ENCODE assay signal across 34 cellular contexts in the genomic region with DNA sequence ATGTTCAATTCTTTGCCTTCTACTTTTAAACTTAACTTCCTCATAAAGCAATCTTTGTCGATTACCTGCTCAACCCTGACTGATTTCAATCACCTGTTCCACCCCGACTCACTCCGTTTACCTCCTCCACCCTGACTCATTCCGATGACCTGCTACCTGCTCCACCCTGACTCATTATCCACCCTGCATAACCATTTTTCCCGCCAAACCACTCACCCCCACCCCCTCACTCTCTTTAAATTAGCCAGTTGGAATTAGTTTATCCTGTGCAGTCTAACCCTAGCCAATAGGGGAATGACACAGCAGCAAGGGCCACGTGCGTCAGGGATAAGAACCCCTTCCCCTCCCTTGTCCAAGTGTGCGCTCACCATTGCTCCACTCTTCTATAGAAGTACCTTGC. TPM values are rescaled to one million over a fixed set of nuclear protein-coding genes. Genes with fewer than 3 reads are reported as not detected.
DNase-seq lines count a peak whose midpoint lies in the region; ATAC-seq, FAIRE-seq and TF ChIP-seq lines count a peak whose summit lies in the region.
"Had no signal": no experiment of that assay in that cellular context is flagged by ENCODE, and none has a peak within 500 bp of the region (broad histone marks: within the 10 kb centered on the region; RNA-seq: fewer than 3 reads in every experiment).

No MANE protein-coding gene starts in this region.

- H2BK15ac ChIP-seq in H1 (ENCODE audit: low read length), result no peak overlapping the region

- H3K23me2 ChIP-seq in H1 (ENCODE audit: low read depth, low read length), result no peaks in the 10 kb centered on the region; the same call in 1 of the 2 replicates

- H2AFZ ChIP-seq in H1 (ENCODE audit: low read length), result no peak overlapping the region

- 82 to 100% methylated on average over 1 to 8 of the region's 8 CpGs for WGBS in H1 (ENCODE audit: extremely low coverage in 1 of 2, insufficient coverage in 1 of 2, insufficient read length in 1 of 2, insufficient replicate concordance in 2 of 2, low coverage in 1 of 2, low lambda C conversion rate in 2 of 2, missing lambda C conversion rate in 1 of 2), 2 experiments
- WGBS in esophagus muscularis mucosa, result 91% methylated on average over 8 of the region's 8 CpGs

- no peak overlapping the region for H3K14ac ChIP-seq in H1 (ENCODE audit: insufficient read length)

- no peak overlapping the region for H4K8ac ChIP-seq in H1 (ENCODE audit: extremely low read depth, insufficient read depth, low read length)

- no peaks in the 10 kb centered on the region for H3K27me3 ChIP-seq in HUES6 (ENCODE audit: control insufficient read depth, insufficient read depth, low read length)
- no peaks in the 10 kb centered on the region for H3K27me3 ChIP-seq in H1 (replicated peaks in 1 of 4; ENCODE audit: control insufficient read depth in 3 of 4, extremely low read depth in 1 of 4, insufficient read depth in 3 of 4, low read length in 3 of 4)
- no peaks in the 10 kb centered on the region for H3K27me3 ChIP-seq in CD4-positive, alpha-beta T cell (ENCODE audit: control insufficient read depth, insufficient read depth, low read length)
- H3K27me3 ChIP-seq in esophagus muscularis mucosa, result no peaks in the 10 kb centered on the region
- H3K27me3 ChIP-seq: adrenal gland, BLaER1, body of pancreas, tibial nerve had no signal

- H3K56ac ChIP-seq in H1 (replicated peaks; ENCODE audit: insufficient read length, low read depth, low read length), result no peak overlapping the region

- peak overlapping the region; percentile 70 for H2BK12ac ChIP-seq in H1 (ENCODE audit: low read depth, low read length)

- no peak for TF ChIP-seq RAD21 in H1 (IDR thresholded peaks at IDR 0.05 in 1 of 2, conservative IDR thresholded peaks at IDR 0.05 in 1 of 2; ENCODE audit: low read depth in 2 of 2, low read length in 2 of 2)

- no peak overlapping the region for H3K4me3 ChIP-seq in HUES6 (ENCODE audit: low read depth, low read length)
- no peak overlapping the region for H3K4me3 ChIP-seq in H1 (ENCODE audit: extremely low read depth in 1 of 4, insufficient read depth in 2 of 4, low read depth in 3 of 4, low read length in 4 of 4)
- no peak overlapping the region for H3K4me3 ChIP-seq in esophagus muscularis mucosa
- H3K4me3 ChIP-seq: adrenal gland, BLaER1, body of pancreas, tibial nerve had no signal

- peaks cover 25% of the 10 kb centered on the region for H3K9me3 ChIP-seq in HUES6 (ENCODE audit: control insufficient read depth, insufficient read depth, low read depth, low read length)
- H3K9me3 ChIP-seq in H1 (ENCODE audit: insufficient read depth in 2 of 2, low read depth in 1 of 2, low read length in 1 of 2), result peaks cover 16 to 17% of the 10 kb centered on the region in 2 experiments
- H3K9me3 ChIP-seq in CD4-positive, alpha-beta T cell (ENCODE audit: control insufficient read depth, low read length), result no peaks in the 10 kb centered on the region
- H3K9me3 ChIP-seq in esophagus muscularis mucosa, result no peaks in the 10 kb centered on the region
- H3K9me3 ChIP-seq: adrenal gland, BLaER1 had no signal

- H3K27me3 Mint-ChIP-seq in CD4-positive, alpha-beta T cell, result no peaks in the 10 kb centered on the region
- H3K27me3 Mint-ChIP-seq: activated naive CD4-positive, alpha-beta T cell treated with anti-CD3 and anti-CD28 coated beads, Interleukin-2, amount 10 ng/mL, durations not matched to agents 7 days and 5 days; activated T-helper 17 cell treated with anti-CD3 and anti-CD28 coated beads, Interleukin-2, amount 50 U/mL, for 72 hours; naive thymus-derived CD8-positive, alpha-beta T cell had no signal

- TF ChIP-seq EP300 in H1 (IDR thresholded peaks at IDR 0.05; ENCODE audit: borderline replicate concordance in 1 of 2, low read depth in 2 of 2, low read length in 2 of 2) (no peak), esophagus muscularis mucosa (IDR thresholded peaks at IDR 0.05) (no peak)

- POLR2A ChIA-PET in H1 (lab: Charles Lee; ENCODE audit: partially characterized antibody), result interaction anchor here (1.3 kb wide), 1 partner anchor 75 kb away, joined by 4 read pairs; no protein-coding TSS in a partner anchor
- POLR2A ChIA-PET in CD4-positive, alpha-beta T cell (lab: Charles Lee), result no interaction called here

- peak overlapping the region; percentile 75; the same call in 1 of the 2 replicates for H3K18ac ChIP-seq in H1 (ENCODE audit: extremely low read depth, low read length)

- H3K27ac Mint-ChIP-seq in CD4-positive, alpha-beta T cell, result no peak overlapping the region
- H3K27ac Mint-ChIP-seq: activated CD8-positive, alpha-beta T cell treated with anti-CD3 and anti-CD28 coated beads, Interleukin-2, amount 10 ng/mL, durations not matched to agents 7 days and 5 days; activated naive CD4-positive, alpha-beta T cell treated with anti-CD3 and anti-CD28 coated beads, Interleukin-2, amount 10 ng/mL, durations not matched to agents 7 days and 5 days; activated T-helper 17 cell treated with anti-CD3 and anti-CD28 coated beads, Interleukin-2, amount 50 U/mL, for 72 hours had no signal

- H3K9me3 Mint-ChIP-seq in CD4-positive, alpha-beta T cell, result peaks cover 4% of the 10 kb centered on the region
- H3K9me3 Mint-ChIP-seq: activated naive CD4-positive, alpha-beta T cell treated with anti-CD3 and anti-CD28 coated beads, Interleukin-2, amount 10 ng/mL, durations not matched to agents 7 days and 5 days had no signal

- H3K4ac ChIP-seq in H1 (replicated peaks; ENCODE audit: insufficient read length, low read depth, low read length), result no peak overlapping the region

- H3K36me3 ChIP-seq in HUES6 (ENCODE audit: control insufficient read depth, insufficient read depth, low read length) (no peaks in the 10 kb centered on the region), H1 (ENCODE audit: control insufficient read depth in 2 of 4, insufficient read depth in 4 of 4, low read length in 3 of 4) (peaks cover 0 to 11% (median 2%) of the 10 kb centered on the region in 4 experiments; a peak in 3 of 8 replicates), esophagus muscularis mucosa (no peaks in the 10 kb centered on the region)
- H3K36me3 ChIP-seq: adrenal gland, BLaER1, tibial nerve had no signal

- no peak overlapping the region for H4K5ac ChIP-seq in H1 (ENCODE audit: insufficient read length, low read depth, low read length)

- H3K79me1 ChIP-seq in H1 (ENCODE audit: low read depth, low read length), result no peaks in the 10 kb centered on the region

- no peak overlapping the region for H3K4me3 Mint-ChIP-seq in CD4-positive, alpha-beta T cell
- H3K4me3 Mint-ChIP-seq: activated CD8-positive, alpha-beta T cell treated with anti-CD3 and anti-CD28 coated beads, Interleukin-2, amount 10 ng/mL, durations not matched to agents 7 days and 5 days; activated naive CD4-positive, alpha-beta T cell treated with anti-CD3 and anti-CD28 coated beads, Interleukin-2, amount 10 ng/mL, durations not matched to agents 7 days and 5 days; activated T-helper 17 cell treated with anti-CD3 and anti-CD28 coated beads, Interleukin-2, amount 50 U/mL, for 72 hours; naive thymus-derived CD8-positive, alpha-beta T cell had no signal

- no peak overlapping the region for H2AK5ac ChIP-seq in H1 (ENCODE audit: low read depth, low read length)

- no peak for DNase-seq in H1 (ENCODE audit: low read depth in 1 of 2, low spot score in 2 of 2)
- no peak for DNase-seq in left colon
- DNase-seq in superior temporal gyrus (ENCODE audit: extremely low spot score), result no peak
- DNase-seq in CD4-positive, alpha-beta T cell, result no peak
- DNase-seq in esophagus muscularis mucosa (ENCODE audit: extremely low spot score), result no peak
- DNase-seq: activated CD4-positive, alpha-beta T cell treated with anti-CD3 and anti-CD28 coated beads for 4 hours; activated CD8-positive, alpha-beta T cell treated with anti-CD3 and anti-CD28 coated beads, Interleukin-2, amount 10 ng/mL, durations not matched to agents 7 days and 5 days; activated naive CD4-positive, alpha-beta T cell treated with anti-CD3 and anti-CD28 coated beads, Interleukin-2, amount 10 ng/mL, durations not matched to agents 7 days and 5 days; adrenal gland; body of pancreas; cerebellar nuclear complex; dermis blood vessel endothelial cell; DMS53; midbrain; MM.1S; naive thymus-derived CD8-positive, alpha-beta T cell; NCI-H1417; NCI-H2081; NCI-H2227 treated with DMSO at 0.1 percent for 48 hours; NCI-H526; Right ventricle myocardium superior; stimulated activated CD4-positive, alpha-beta T cell treated with anti-CD3 and anti-CD28 coated beads, Interleukin-12 subunit alpha, Interleukin-12 subunit beta, amount 100 ng/mL, for 4 hours; stimulated activated CD4-positive, alpha-beta T cell treated with anti-CD3 and anti-CD28 coated beads, Interleukin-2, amount 100 ng/mL, for 48 hours had no signal

- H2BK120ac ChIP-seq in H1 (replicated peaks; ENCODE audit: low read depth, low read length), result peak overlapping the region; percentile 67

- peak overlapping the region; percentile 54; the same call in 1 of the 2 replicates for H2BK5ac ChIP-seq in H1 (ENCODE audit: low read depth, low read length)

- CTCF ChIA-PET in H1 (lab: Charles Lee; ENCODE audit: partially characterized antibody), result no interaction called here
- CTCF ChIA-PET in CD4-positive, alpha-beta T cell (lab: Charles Lee), result no interaction called here

- TF ChIP-seq CTCF in H1 (IDR thresholded peaks at IDR 0.05; ENCODE audit: control extremely low read depth in 1 of 3, insufficient read depth in 1 of 3, low read depth in 1 of 3, low read length in 3 of 3) (no peak), esophagus muscularis mucosa (IDR thresholded peaks at IDR 0.05) (no peak)
- no peak for TF ChIP-seq CTCF in CD4-positive, alpha-beta T cell (IDR thresholded peaks at IDR 0.05)

- H4K20me1 ChIP-seq in H1 (replicated peaks in 1 of 2; ENCODE audit: control insufficient read depth in 1 of 2, insufficient read depth in 2 of 2, low read length in 2 of 2), result no peaks in the 10 kb centered on the region
- H4K20me1 ChIP-seq: BLaER1 had no signal

- peak overlapping the region in 1 of 2 experiments; percentile 50; a peak in 1 of 4 replicates for H3K4me2 ChIP-seq in H1 (ENCODE audit: insufficient read depth in 1 of 2, low read depth in 2 of 2, low read length in 2 of 2)
- H3K4me2 ChIP-seq: BLaER1, KMS-11 had no signal

- H3K27ac ChIP-seq in HUES6 (ENCODE audit: low read depth, low read length), result 0 out of 2 replicates have a peak overlapping the region, but pooled peaks have one; percentile 85
- H3K27ac ChIP-seq in H1 (ENCODE audit: low read depth, low read length), result no peak overlapping the region
- H3K27ac ChIP-seq in CD4-positive, alpha-beta T cell (ENCODE audit: low read depth, low read length), result no peak overlapping the region
- H3K27ac ChIP-seq in esophagus muscularis mucosa (replicated peaks in 1 of 4), result no peak overlapping the region
- H3K27ac ChIP-seq: adrenal gland, BLaER1, body of pancreas, KMS-11, tibial nerve had no signal

- no peak for FAIRE-seq in H1 (lab: Jason Lieb, UNC)
- FAIRE-seq: G401.6, HTR-8/SVneo, islet of Langerhans had no signal

- H3K4me1 Mint-ChIP-seq in CD4-positive, alpha-beta T cell (ENCODE audit: low read depth), result no peaks in the 10 kb centered on the region
- H3K4me1 Mint-ChIP-seq: activated naive CD4-positive, alpha-beta T cell treated with anti-CD3 and anti-CD28 coated beads, Interleukin-2, amount 10 ng/mL, durations not matched to agents 7 days and 5 days; activated T-helper 17 cell treated with anti-CD3 and anti-CD28 coated beads, Interleukin-2, amount 50 U/mL, for 72 hours; naive thymus-derived CD8-positive, alpha-beta T cell had no signal

- H3K79me2 ChIP-seq in H1 (ENCODE audit: control insufficient read depth in 1 of 2, insufficient read depth in 2 of 2, low read length in 2 of 2), result no peaks in the 10 kb centered on the region

- TF ChIP-seq POLR2A in H1 (IDR thresholded peaks at IDR 0.05; ENCODE audit: control extremely low read depth in 1 of 2, low read depth in 2 of 2, low read length in 2 of 2) (no peak), esophagus muscularis mucosa (IDR thresholded peaks at IDR 0.05; ENCODE audit: low read depth) (no peak)

- H4K91ac ChIP-seq in H1 (replicated peaks; ENCODE audit: insufficient read length, low read length), result no peak overlapping the region

- H3K36me3 Mint-ChIP-seq in CD4-positive, alpha-beta T cell (ENCODE audit: low read depth), result peaks cover 3% of the 10 kb centered on the region
- H3K36me3 Mint-ChIP-seq: activated naive CD4-positive, alpha-beta T cell treated with anti-CD3 and anti-CD28 coated beads, Interleukin-2, amount 10 ng/mL, durations not matched to agents 7 days and 5 days had no signal

- H2BK20ac ChIP-seq in H1 (ENCODE audit: low read length), result no peak overlapping the region

- H3K9ac ChIP-seq in HUES6 (ENCODE audit: low read length) (no peak overlapping the region), H1 (replicated peaks in 1 of 4; ENCODE audit: extremely low read depth in 1 of 4, low read depth in 3 of 4, low read length in 3 of 4) (no peak overlapping the region)
- H3K9ac ChIP-seq: BLaER1, KMS-11 had no signal

- ATAC-seq in left colon (peak; percentile 76), HG03571 (IDR thresholded peaks at IDR 0.05; ENCODE audit: unreplicated experiment) (no peak)
- no peak for ATAC-seq in CD4-positive, alpha-beta T cell (ENCODE audit: poor library complexity)
- ATAC-seq: activated CD8-positive, alpha-beta T cell treated with anti-CD3 and anti-CD28 coated beads, Interleukin-2, amount 10 ng/mL, durations not matched to agents 7 days and 5 days; activated T-helper 17 cell treated with anti-CD3 and anti-CD28 coated beads, Interleukin-2, amount 50 U/mL, for 72 hours; body of pancreas; naive thymus-derived CD8-positive, alpha-beta T cell; sciatic nerve had no signal

- H3K23ac ChIP-seq in H1 (ENCODE audit: insufficient read length), result no peak overlapping the region

- H3K4me1 ChIP-seq in HUES6 (ENCODE audit: control insufficient read depth, insufficient read depth, low read length), result peaks cover 29% of the 10 kb centered on the region
- H3K4me1 ChIP-seq in H1 (replicated peaks in 1 of 4; ENCODE audit: control insufficient read depth in 3 of 4, insufficient read depth in 4 of 4, low read length in 3 of 4), result peaks cover 0 to 11% (median 3%) of the 10 kb centered on the region in 4 experiments; a peak in 3 of 7 replicates
- H3K4me1 ChIP-seq in esophagus muscularis mucosa, result no peaks in the 10 kb centered on the region
- H3K4me1 ChIP-seq: adrenal gland, BLaER1, body of pancreas, tibial nerve had no signal

- intact Hi-C loops in left colon (cut with DNase I, micrococcal nuclease), result no loop called here
- intact Hi-C loops in CD4-positive, alpha-beta T cell (cut with DNase I, micrococcal nuclease), result no loop called here
- intact Hi-C loops in esophagus muscularis mucosa (cut with DNase I), result no loop called here

RNA-seq across cellular contexts. Expression of a gene that starts 56.7 kb away (rescaled TPM):
- total RNA-seq in H1 (2021; fragmentation: NEBNext Ultra II Directional; extraction: Animal tissue kit (Norgen Biotek cat#: 25700)), result 4.7 and 5.0 TPM in 2 replicates
- 5.3 and 11.0 TPM in 2 replicates for polyA plus RNA-seq in H1 (2011; rRNA removed)
- polyA plus RNA-seq in H1 (2011; cell fraction: cytosol; rRNA removed), result 6.8 TPM
- polyA plus RNA-seq in H1 (2011; cell fraction: nucleus; rRNA removed), result 2.8 TPM
- 6.7 to 11.0 TPM (median 7.8 TPM) in 4 replicates for polyA plus RNA-seq in H1 (2012, experiment 1 of 2)
- 8.2 TPM for polyA plus RNA-seq in H1 (2012, experiment 2 of 2)
- polyA plus RNA-seq in H1 (2013, experiment 1 of 2), result 4.3 TPM
- polyA plus RNA-seq in H1 (2013, experiment 2 of 2), result 5.5 TPM
- 9.5 and 13.2 TPM in 2 replicates for polyA minus RNA-seq in H1 (2011; rRNA and poly(A)+ RNA removed)
- 3.1 TPM for polyA minus RNA-seq in H1 (2011; cell fraction: cytosol; rRNA and poly(A)+ RNA removed)
- 2.5 TPM for polyA minus RNA-seq in H1 (2011; cell fraction: nucleus; rRNA and poly(A)+ RNA removed)
- total RNA-seq in left colon (1 to 10 TPM; 8.5 to 9.2 TPM), esophagus muscularis mucosa (under 1 TPM in 3 of 4 donors, not detected in 1; 0.11 to 0.32 (median 0.17) TPM)
- total RNA-seq in CD4-positive, alpha-beta T cell, result not detected
- total RNA-seq: activated CD8-positive, alpha-beta T cell treated with anti-CD3 and anti-CD28 coated beads, Interleukin-2, amount 10 ng/mL, durations not matched to agents 7 days and 5 days; naive thymus-derived CD8-positive, alpha-beta T cell; T-helper 2 cell treated with Interferon-gamma antibody and Interleukin-4, amounts not matched to agents 100 ng/mL and 5 ng/mL, for 36 hours had no signal
- polyA plus RNA-seq: naive thymus-derived CD8-positive, alpha-beta T cell had no signal
